In genomic region chr1:47313915-47314664, GRCh38 we compare ENCODE assay signal across 1 cellular context.
TF ChIP-seq lines count a peak whose summit lies in the region.

TSS of gene STIL (minus strand) at chr1:47314147. CDS start at chr1:47310319, 3,828 bp downstream.

TF ChIP-seq in K562, 482 proteins besides CTCF, POLR2A, EP300 and RAD21 (continued from another document and continues in another):
- TF ChIP-seq ZBTB9 (CRISPR knock-in tag; IDR thresholded peaks at IDR 0.05) (no peak), MAX (CRISPR knock-in tag; IDR thresholded peaks at IDR 0.05) (peak; percentile 46), XRCC5 (IDR thresholded peaks at IDR 0.05; ENCODE audit: low read depth, low read length) (peak; percentile 17; the same call in 1 of the 2 replicates), ZNF217 (CRISPR knock-in tag; IDR thresholded peaks at IDR 0.05) (no peak), ZBTB11 (CRISPR knock-in tag; IDR thresholded peaks at IDR 0.05) (peak in 1 of 3 experiments; percentile 91; a peak in 2 of 6 replicates), SRSF3 (IDR thresholded peaks at IDR 0.05; ENCODE audit: insufficient read depth, low read length) (no peak), SRSF9 (IDR thresholded peaks at IDR 0.05; ENCODE audit: borderline replicate concordance, low read depth, low read length) (no peak), SMARCA4 (IDR thresholded peaks at IDR 0.05) (no peak; the same call in 1 of the 2 replicates), CHD4 (IDR thresholded peaks at IDR 0.05; ENCODE audit: insufficient read depth, insufficient replicate concordance, low read depth, low read length, poor library complexity, severe bottlenecking) (no peak), FOS (IDR thresholded peaks at IDR 0.05; ENCODE audit: extremely low read depth, insufficient read length) (peak; percentile 96), CHD2 (IDR thresholded peaks at IDR 0.05; ENCODE audit: low read depth, low read length) (peak; percentile 91), ILF3 (IDR thresholded peaks at IDR 0.05; ENCODE audit: borderline replicate concordance) (no peak), ZNF232 (CRISPR knock-in tag; IDR thresholded peaks at IDR 0.05) (no peak), RBM34 (IDR thresholded peaks at IDR 0.05; ENCODE audit: borderline replicate concordance, insufficient read depth, low read length) (no peak), MAFK (IDR thresholded peaks at IDR 0.05; ENCODE audit: low read length) (peak; percentile 41), MTA2 (IDR thresholded peaks at IDR 0.05; ENCODE audit: low read depth) (no peak), ZNF277 (CRISPR knock-in tag; IDR thresholded peaks at IDR 0.05; ENCODE audit: borderline replicate concordance) (no peak), ARNT (IDR thresholded peaks at IDR 0.05) (0 out of 4 replicates have a peak, but pooled peaks of 1 of the 2 experiments have one; percentile 22), ETV6 (IDR thresholded peaks at IDR 0.05; ENCODE audit: borderline replicate concordance in 1 of 2, low read depth in 2 of 2, low read length in 1 of 2) (0 out of 4 replicates have a peak, but pooled peaks of 1 of the 2 experiments have one; percentile 20), ETV6 (CRISPR knock-in tag; IDR thresholded peaks at IDR 0.05; ENCODE audit: borderline replicate concordance) (no peak), ZNF75A (CRISPR knock-in tag; IDR thresholded peaks at IDR 0.05) (no peak), DIDO1 (tag; IDR thresholded peaks at IDR 0.05; ENCODE audit: low read depth) (no peak), ZKSCAN1 (IDR thresholded peaks at IDR 0.05; ENCODE audit: low read depth, low read length) (no peak; the same call in 1 of the 2 replicates), TEAD1 (CRISPR knock-in tag; IDR thresholded peaks at IDR 0.05) (peak in 1 of 2 experiments; percentile 25; a peak in 2 of 4 replicates), ZBTB40 (IDR thresholded peaks at IDR 0.05) (peak; percentile 82), ZBTB40 (CRISPR knock-in tag; IDR thresholded peaks at IDR 0.05) (no peak), SIN3A (IDR thresholded peaks at IDR 0.05; ENCODE audit: borderline replicate concordance in 2 of 2, control insufficient read depth in 1 of 2, low read depth in 2 of 2, low read length in 2 of 2) (peak in 1 of 2 experiments; percentile 91; a peak in 2 of 4 replicates), ADNP (tag; IDR thresholded peaks at IDR 0.05) (no peak), DLX4 (CRISPR knock-in tag; IDR thresholded peaks at IDR 0.05) (no peak), GMEB1 (CRISPR knock-in tag; IDR thresholded peaks at IDR 0.05) (peak; percentile 88)
- TF ChIP-seq, protein P1, sequence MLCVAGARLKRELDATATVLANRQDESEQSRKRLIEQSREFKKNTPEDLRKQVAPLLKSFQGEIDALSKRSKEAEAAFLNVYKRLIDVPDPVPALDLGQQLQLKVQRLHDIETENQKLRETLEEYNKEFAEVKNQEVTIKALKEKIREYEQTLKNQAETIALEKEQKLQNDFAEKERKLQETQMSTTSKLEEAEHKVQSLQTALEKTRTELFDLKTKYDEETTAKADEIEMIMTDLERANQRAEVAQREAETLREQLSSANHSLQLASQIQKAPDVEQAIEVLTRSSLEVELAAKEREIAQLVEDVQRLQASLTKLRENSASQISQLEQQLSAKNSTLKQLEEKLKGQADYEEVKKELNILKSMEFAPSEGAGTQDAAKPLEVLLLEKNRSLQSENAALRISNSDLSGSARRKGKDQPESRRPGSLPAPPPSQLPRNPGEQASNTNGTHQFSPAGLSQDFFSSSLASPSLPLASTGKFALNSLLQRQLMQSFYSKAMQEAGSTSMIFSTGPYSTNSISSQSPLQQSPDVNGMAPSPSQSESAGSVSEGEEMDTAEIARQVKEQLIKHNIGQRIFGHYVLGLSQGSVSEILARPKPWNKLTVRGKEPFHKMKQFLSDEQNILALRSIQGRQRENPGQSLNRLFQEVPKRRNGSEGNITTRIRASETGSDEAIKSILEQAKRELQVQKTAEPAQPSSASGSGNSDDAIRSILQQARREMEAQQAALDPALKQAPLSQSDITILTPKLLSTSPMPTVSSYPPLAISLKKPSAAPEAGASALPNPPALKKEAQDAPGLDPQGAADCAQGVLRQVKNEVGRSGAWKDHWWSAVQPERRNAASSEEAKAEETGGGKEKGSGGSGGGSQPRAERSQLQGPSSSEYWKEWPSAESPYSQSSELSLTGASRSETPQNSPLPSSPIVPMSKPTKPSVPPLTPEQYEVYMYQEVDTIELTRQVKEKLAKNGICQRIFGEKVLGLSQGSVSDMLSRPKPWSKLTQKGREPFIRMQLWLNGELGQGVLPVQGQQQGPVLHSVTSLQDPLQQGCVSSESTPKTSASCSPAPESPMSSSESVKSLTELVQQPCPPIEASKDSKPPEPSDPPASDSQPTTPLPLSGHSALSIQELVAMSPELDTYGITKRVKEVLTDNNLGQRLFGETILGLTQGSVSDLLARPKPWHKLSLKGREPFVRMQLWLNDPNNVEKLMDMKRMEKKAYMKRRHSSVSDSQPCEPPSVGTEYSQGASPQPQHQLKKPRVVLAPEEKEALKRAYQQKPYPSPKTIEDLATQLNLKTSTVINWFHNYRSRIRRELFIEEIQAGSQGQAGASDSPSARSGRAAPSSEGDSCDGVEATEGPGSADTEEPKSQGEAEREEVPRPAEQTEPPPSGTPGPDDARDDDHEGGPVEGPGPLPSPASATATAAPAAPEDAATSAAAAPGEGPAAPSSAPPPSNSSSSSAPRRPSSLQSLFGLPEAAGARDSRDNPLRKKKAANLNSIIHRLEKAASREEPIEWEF (CRISPR knock-in tag; IDR thresholded peaks at IDR 0.05) = no peak
- TF ChIP-seq, protein P2, sequence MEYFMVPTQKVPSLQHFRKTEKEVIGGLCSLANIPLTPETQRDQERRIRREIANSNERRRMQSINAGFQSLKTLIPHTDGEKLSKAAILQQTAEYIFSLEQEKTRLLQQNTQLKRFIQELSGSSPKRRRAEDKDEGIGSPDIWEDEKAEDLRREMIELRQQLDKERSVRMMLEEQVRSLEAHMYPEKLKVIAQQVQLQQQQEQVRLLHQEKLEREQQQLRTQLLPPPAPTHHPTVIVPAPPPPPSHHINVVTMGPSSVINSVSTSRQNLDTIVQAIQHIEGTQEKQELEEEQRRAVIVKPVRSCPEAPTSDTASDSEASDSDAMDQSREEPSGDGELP (CRISPR knock-in tag; IDR thresholded peaks at IDR 0.05; ENCODE audit: borderline replicate concordance) = peak; percentile 69; the same call in 1 of the 2 replicates
